ENCODE assay signal across 11 cellular contexts in genomic region chr1:164771568-164772350, GRCh38.
DNase-seq lines count a peak whose midpoint lies in the region; ATAC-seq and TF ChIP-seq lines count a peak whose summit lies in the region.
"Had no signal": no experiment of that assay in that cellular context is flagged by ENCODE, and none has a peak within 500 bp of the region (broad histone marks: within the 10 kb centered on the region; RNA-seq: fewer than 3 reads in every experiment).

No MANE protein-coding gene starts in this region.

- H3K27ac Mint-ChIP-seq in brain: peak overlapping the region; percentile 14 to 94 (median 75)

- peak; percentile 19 for DNase-seq in DMS53 (lab: John Stamatoyannopoulos, UW)
- no peak for DNase-seq in DMS53 treated with DMSO at 0.1 percent for 48 hours (lab: John Stamatoyannopoulos, UW; ENCODE audit: unreplicated experiment)
- peak; percentile 79 for DNase-seq in kidney glomerular epithelial cell (lab: John Stamatoyannopoulos, UW)
- no peak for DNase-seq in AG08395 (ENCODE audit: low spot score)
- no peak for DNase-seq in GM20000 (ENCODE audit: low spot score)

- H3K4me3 ChIP-seq in urinary bladder (ENCODE audit: low read depth, low read length): no peak overlapping the region

- H3K9me3 Mint-ChIP-seq in brain: no peaks in the 10 kb centered on the region
- H3K9me3 Mint-ChIP-seq: central memory CD8-positive, alpha-beta T cell had no signal

- peaks cover 6% of the 10 kb centered on the region for H3K36me3 Mint-ChIP-seq in brain

- 29% methylated on average over 8 of the region's 8 CpGs for WGBS in urinary bladder

- peaks cover 92% of the 10 kb centered on the region for H3K4me1 Mint-ChIP-seq in brain
- H3K4me1 Mint-ChIP-seq: central memory CD8-positive, alpha-beta T cell had no signal

- H3K36me3 ChIP-seq in urinary bladder (ENCODE audit: insufficient read depth): no peaks in the 10 kb centered on the region

- no peak for TF ChIP-seq CTCF in brain (conservative IDR thresholded peaks at IDR 0.05)
- TF ChIP-seq CTCF in GM20000 (IDR thresholded peaks at IDR 0.05; ENCODE audit: extremely low read depth, missing control alignments): no peak

- H3K27me3 Mint-ChIP-seq in brain: peaks cover 3% of the 10 kb centered on the region
- H3K27me3 Mint-ChIP-seq: central memory CD8-positive, alpha-beta T cell had no signal

- H3K4me3 Mint-ChIP-seq in brain: peak overlapping the region; percentile 10 to 54 (median 30)
- H3K4me3 Mint-ChIP-seq: central memory CD8-positive, alpha-beta T cell had no signal

- H3K27ac ChIP-seq in urinary bladder (ENCODE audit: low read depth): peak overlapping the region; percentile 68
- H3K27ac ChIP-seq: 22Rv1 had no signal

- peaks cover 7% of the 10 kb centered on the region for H3K4me1 ChIP-seq in urinary bladder (ENCODE audit: insufficient read depth)

- ATAC-seq in HG03280 (IDR thresholded peaks at IDR 0.05; ENCODE audit: unreplicated experiment): no peak
- ATAC-seq: Panc1 had no signal

Comparison
In these comparisons a context has a peak if more than half of its experiments do, and no peak if none do; other contexts are left out.
1. DNase-seq: peak in DMS53 (single experiment) and kidney glomerular epithelial cell (single experiment); none in DMS53 treated with DMSO at 0.1 percent for 48 hours (single experiment), AG08395 (single experiment) and GM20000 (single experiment).